Comparison of ENCODE assay signal across 10 cellular contexts in the genomic region with DNA sequence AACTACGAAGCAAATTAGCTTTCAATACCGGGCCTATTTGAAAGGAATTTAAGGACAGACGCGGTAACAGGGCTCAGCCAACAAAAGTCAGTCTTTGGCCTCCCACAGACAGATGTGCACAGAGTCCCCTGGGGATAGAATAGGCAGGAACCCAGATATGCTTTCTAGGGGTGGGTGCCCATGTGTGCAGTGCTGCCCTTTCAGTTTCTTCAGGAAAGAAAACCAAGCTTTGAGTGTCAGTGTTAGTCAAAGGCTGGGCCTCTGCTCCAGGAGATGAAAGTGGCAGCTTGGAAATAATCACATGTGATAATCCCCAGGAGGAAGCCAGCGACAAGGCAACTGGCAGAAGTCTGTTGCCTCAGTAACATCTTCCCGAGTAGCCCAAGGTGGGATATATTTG. TPM values are rescaled to one million over a fixed set of nuclear protein-coding genes. Genes with fewer than 3 reads are reported as not detected.
DNase-seq lines count a peak whose midpoint lies in the region; ATAC-seq, FAIRE-seq and TF ChIP-seq lines count a peak whose summit lies in the region.
"Had no signal": no experiment of that assay in that cellular context is flagged by ENCODE, and none has a peak within 500 bp of the region (broad histone marks: within the 10 kb centered on the region; RNA-seq: fewer than 3 reads in every experiment).

No MANE protein-coding gene starts in this region.

- 18% methylated on average over 6 of the region's 6 CpGs for WGBS in HepG2 (ENCODE audit: low lambda C conversion rate)

- no peaks in the 10 kb centered on the region for H3K4me1 ChIP-seq in HepG2 (ENCODE audit: insufficient read depth, low read length)
- H3K4me1 ChIP-seq: vagina had no signal

- no peak for FAIRE-seq in HepG2 (lab: Jason Lieb, UNC)

- CTCF ChIA-PET in activated CD4-positive, alpha-beta memory T cell treated with anti-CD3 and anti-CD28 coated beads for 36 hours (lab: Charles Lee), result no interaction called here
- CTCF ChIA-PET in HepG2 (lab: Yijun Ruan, JAX; ENCODE audit: low intra/inter-chr PET ratio, low total read pairs), result no interaction called here

- DNase-seq in islet precursor cell (peak; percentile 55), HepG2 (ENCODE audit: low spot score) (no peak), midbrain (lab: John Stamatoyannopoulos, UW) (no peak), foreskin melanocyte (no peak)
- DNase-seq in activated CD4-positive, alpha-beta memory T cell treated with anti-CD3 and anti-CD28 coated beads for 36 hours, result no peak
- DNase-seq: left cardiac atrium had no signal

- TF ChIP-seq EP300 in HepG2 (IDR thresholded peaks at IDR 0.05; ENCODE audit: low read depth in 2 of 2, low read length in 2 of 2), result no peak
- no peak for TF ChIP-seq EP300 in HepG2 (CRISPR knock-in tag; IDR thresholded peaks at IDR 0.05; ENCODE audit: borderline replicate concordance)

- in situ Hi-C loops in HepG2 (cut with HindIII; ENCODE audit: extremely low pct_ligation_motif_present, low pct_unique_long_range_greater_than_20kb), result no loop called here

- no peak overlapping the region for H2AFZ ChIP-seq in HepG2 (ENCODE audit: low read length)

- POLR2A ChIA-PET in activated CD4-positive, alpha-beta memory T cell treated with anti-CD3 and anti-CD28 coated beads for 36 hours (lab: Charles Lee), result no interaction called here
- POLR2A ChIA-PET in HepG2 (lab: Yijun Ruan, JAX), result no interaction called here

- ATAC-seq in GM18508 (IDR thresholded peaks at IDR 0.05; ENCODE audit: insufficient read depth, unreplicated experiment) (peak; percentile 89), GM21528 (IDR thresholded peaks at IDR 0.05; ENCODE audit: low FRiP score, unreplicated experiment) (peak; percentile 81), HG03378 (IDR thresholded peaks at IDR 0.05; ENCODE audit: unreplicated experiment) (peak; percentile 87), HepG2 (no peak)

- H3K9me3 Mint-ChIP-seq in activated CD4-positive, alpha-beta memory T cell treated with anti-CD3 and anti-CD28 coated beads for 36 hours, result no peaks in the 10 kb centered on the region

- H3K27ac Mint-ChIP-seq in activated CD4-positive, alpha-beta memory T cell treated with anti-CD3 and anti-CD28 coated beads for 36 hours, result no peak overlapping the region

- H3K27me3 Mint-ChIP-seq in activated CD4-positive, alpha-beta memory T cell treated with anti-CD3 and anti-CD28 coated beads for 36 hours, result peaks cover under 1% of the 10 kb centered on the region

- no peaks in the 10 kb centered on the region for H3K36me3 Mint-ChIP-seq in activated CD4-positive, alpha-beta memory T cell treated with anti-CD3 and anti-CD28 coated beads for 36 hours

- no TSS peak for BruUV-seq in HepG2 (replicated peaks; lab: Mats Ljungman, UMichigan)

- H3K79me2 ChIP-seq in HepG2 (ENCODE audit: insufficient read depth, low read length), result no peaks in the 10 kb centered on the region

- TF ChIP-seq POLR2A in HepG2 (IDR thresholded peaks at IDR 0.05; ENCODE audit: insufficient read depth in 1 of 2, low read depth in 2 of 2, low read length in 2 of 2), result no peak

- H3K4me3 Mint-ChIP-seq in activated CD4-positive, alpha-beta memory T cell treated with anti-CD3 and anti-CD28 coated beads for 36 hours, result no peak overlapping the region

- H3K4me1 Mint-ChIP-seq in activated CD4-positive, alpha-beta memory T cell treated with anti-CD3 and anti-CD28 coated beads for 36 hours (ENCODE audit: low read depth), result no peaks in the 10 kb centered on the region

- no peak overlapping the region for H3K9ac ChIP-seq in HepG2 (ENCODE audit: insufficient read depth, low read depth, low read length)

- H3K9me3 ChIP-seq in HepG2 (ENCODE audit: low read length), result no peaks in the 10 kb centered on the region
- H3K9me3 ChIP-seq: vagina had no signal

- no peak for TF ChIP-seq RAD21 in HepG2 (CRISPR knock-in tag; IDR thresholded peaks at IDR 0.05)

- H3K4me2 ChIP-seq in HepG2 (ENCODE audit: low read depth, low read length), result no peak overlapping the region

- no peaks in the 10 kb centered on the region for H3K27me3 ChIP-seq in HepG2 (ENCODE audit: control insufficient read depth in 1 of 2, insufficient read depth in 2 of 2, low read length in 2 of 2)
- H3K27me3 ChIP-seq: vagina had no signal

- no peaks in the 10 kb centered on the region for H3K36me3 ChIP-seq in HepG2 (replicated peaks in 1 of 2; ENCODE audit: control insufficient read depth in 1 of 2, insufficient read depth in 2 of 2, low read length in 2 of 2)
- H3K36me3 ChIP-seq: vagina had no signal

- no peaks in the 10 kb centered on the region for H4K20me1 ChIP-seq in HepG2 (ENCODE audit: insufficient read depth, low read length)

- no peak for TF ChIP-seq CTCF in HepG2 (CRISPR knock-in tag; IDR thresholded peaks at IDR 0.05)

- H3K27ac ChIP-seq in HepG2 (ENCODE audit: extremely low read length, insufficient read depth, low read length), result no peak overlapping the region
- H3K27ac ChIP-seq: vagina had no signal

- H3K4me3 ChIP-seq in HepG2 (replicated peaks in 1 of 3; ENCODE audit: insufficient read depth in 1 of 3, low read depth in 2 of 3, low read length in 3 of 3), result no peak overlapping the region
- H3K4me3 ChIP-seq: vagina had no signal

- intact Hi-C loops in activated CD4-positive, alpha-beta memory T cell treated with anti-CD3 and anti-CD28 coated beads for 36 hours (cut with micrococcal nuclease), result no loop called here
- intact Hi-C loops in HepG2 (cut with micrococcal nuclease; ENCODE audit: unreplicated experiment), result no loop called here

TF ChIP-seq in HepG2, 621 proteins besides CTCF, POLR2A, EP300 and RAD21 (continues in another document):
- TF ChIP-seq ZNF740 (CRISPR knock-in tag; IDR thresholded peaks at IDR 0.05), result no peak
- no peak for TF ChIP-seq SCMH1 (CRISPR knock-in tag; IDR thresholded peaks at IDR 0.05; ENCODE audit: borderline replicate concordance)
- TF ChIP-seq MXD4 (CRISPR knock-in tag; IDR thresholded peaks at IDR 0.05), result no peak
- no peak for TF ChIP-seq NAIF1 (CRISPR knock-in tag; IDR thresholded peaks at IDR 0.05; ENCODE audit: borderline replicate concordance)
- TF ChIP-seq ZNF280B (CRISPR knock-in tag; IDR thresholded peaks at IDR 0.05; ENCODE audit: borderline replicate concordance), result no peak
- TF ChIP-seq HBP1 (CRISPR knock-in tag; IDR thresholded peaks at IDR 0.05; ENCODE audit: low read depth), result no peak
- no peak for TF ChIP-seq MXI1 (IDR thresholded peaks at IDR 0.05; ENCODE audit: borderline replicate concordance, low read depth, low read length)
- TF ChIP-seq MYC (CRISPR knock-in tag; IDR thresholded peaks at IDR 0.05; ENCODE audit: borderline replicate concordance), result no peak

RNA-seq across cellular contexts. Expression of gene CSTF2T, which starts 43.8 kb away (rescaled TPM):
- total RNA-seq in activated CD4-positive, alpha-beta memory T cell treated with anti-CD3 and anti-CD28 coated beads for 36 hours, result 10 to 100 TPM; 26.4 TPM
- 7.2 and 9.2 TPM in 2 replicates for total RNA-seq in HepG2 (2016; rRNA removed; fragmentation: Illumina TruSeq; extraction: Trizol)
- 0.40 and 0.71 TPM in 2 replicates for total RNA-seq in HepG2 (2016; cell fraction: cytosol; rRNA removed; fragmentation: Illumina TruSeq; extraction: Trizol; ENCODE audit: low read depth)
- 7.5 and 8.0 TPM in 2 replicates for total RNA-seq in HepG2 (2016; cell fraction: insoluble cytoplasmic fraction; rRNA removed; fragmentation: Illumina TruSeq; extraction: Trizol)
- 1.9 TPM in 2 replicates for total RNA-seq in HepG2 (2016; cell fraction: membrane; rRNA removed; fragmentation: Illumina TruSeq; extraction: Trizol)
- total RNA-seq in HepG2 (2016; cell fraction: nucleus; rRNA removed; fragmentation: Illumina TruSeq; extraction: Trizol), result 4.9 and 5.7 TPM in 2 replicates
- polyA plus RNA-seq in HepG2 (2011; rRNA removed), result 1.4 and 1.8 TPM in 2 replicates
- polyA plus RNA-seq in HepG2 (2011; cell fraction: cytosol; rRNA removed), result 0.64 and 0.95 TPM in 2 replicates
- 1.1 and 1.8 TPM in 2 replicates for polyA plus RNA-seq in HepG2 (2011; cell fraction: nucleus; rRNA removed)
- polyA plus RNA-seq in HepG2 (2012), result 2.3 and 3.6 TPM in 2 replicates
- 0.29 and 0.33 TPM in 2 replicates for polyA plus RNA-seq in HepG2 (2016; cell fraction: cytosol; fragmentation: Illumina TruSeq; extraction: Trizol; ENCODE audit: low read depth)
- polyA plus RNA-seq in HepG2 (2016; cell fraction: insoluble cytoplasmic fraction; fragmentation: Illumina TruSeq; extraction: Trizol; ENCODE audit: low read depth), result 6.6 and 6.8 TPM in 2 replicates
- 0.68 and 0.99 TPM in 2 replicates for polyA plus RNA-seq in HepG2 (2016; cell fraction: membrane; fragmentation: Illumina TruSeq; extraction: Trizol; ENCODE audit: low read depth)
- polyA plus RNA-seq in HepG2 (2016; cell fraction: nucleus; fragmentation: Illumina TruSeq; extraction: Trizol; ENCODE audit: insufficient read depth, low read depth), result 4.8 and 5.0 TPM in 2 replicates
- polyA minus RNA-seq in HepG2 (2011; rRNA and poly(A)+ RNA removed; ENCODE audit: low replicate concordance), result 2.3 and 13.1 TPM in 2 replicates
- 1.1 and 1.6 TPM in 2 replicates for polyA minus RNA-seq in HepG2 (2011; cell fraction: cytosol; rRNA and poly(A)+ RNA removed)
- polyA minus RNA-seq in HepG2 (2011; cell fraction: nucleus; rRNA and poly(A)+ RNA removed), result 5.4 and 5.7 TPM in 2 replicates
